Comparison of ENCODE assay signal across 30 cellular contexts in the genomic region with DNA sequence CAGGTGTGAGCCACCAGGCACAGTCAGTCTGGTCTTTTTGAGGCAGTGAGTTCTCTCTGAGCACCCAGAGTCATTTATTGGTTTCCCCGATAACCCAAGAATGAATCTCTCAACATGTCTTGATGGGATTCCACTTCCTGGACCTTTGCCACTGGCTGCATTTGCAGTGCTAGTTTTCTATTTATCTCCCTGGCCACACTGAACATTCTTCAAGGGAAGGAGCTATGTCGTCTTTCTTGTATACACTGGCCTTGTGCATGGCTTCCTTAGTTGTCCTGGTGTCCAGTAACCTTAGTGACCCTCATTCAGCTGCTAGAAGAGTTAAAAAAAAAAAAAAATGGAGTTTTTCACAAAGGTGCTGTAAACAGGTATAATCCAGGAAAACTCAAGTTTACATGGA.
"Had no signal": no experiment of that assay in that cellular context is flagged by ENCODE, and none has a peak within 500 bp of the region (broad histone marks: within the 10 kb centered on the region; RNA-seq: fewer than 3 reads in every experiment).

No MANE protein-coding gene starts in this region.

- H3K27me3 ChIP-seq: body of pancreas, breast epithelium, cardiac muscle cell, colonic mucosa, esophagus squamous epithelium, gastroesophageal sphincter had no signal

- H3K36me3 ChIP-seq: breast epithelium, cardiac muscle cell, colonic mucosa, esophagus squamous epithelium, gastroesophageal sphincter, WERI-Rb-1 had no signal

- ATAC-seq: activated CD4-positive, CD25-positive, alpha-beta regulatory T cell treated with anti-CD3 and anti-CD28 coated beads, Interleukin-2, amount 50 U/mL, for 24 hours; activated CD8-positive, alpha-beta T cell treated with anti-CD3 and anti-CD28 coated beads for 36 hours; activated T-cell treated with anti-CD3 and anti-CD28 coated beads, Interleukin-2, amount 50 U/mL, for 4 hours; activated T-helper 17 cell treated with anti-CD3 and anti-CD28 coated beads, Interleukin-2, amount 50 U/mL, for 72 hours; gastroesophageal sphincter; T-helper 17 cell had no signal

- H3K27ac ChIP-seq: body of pancreas, breast epithelium, cardiac muscle cell, colonic mucosa, epithelial cell of prostate, esophagus squamous epithelium, gastroesophageal sphincter, WERI-Rb-1 had no signal

- H3K9me3 Mint-ChIP-seq: activated B cell treated with CpG ODN at 0.5 μM for 24 hours; activated CD8-positive, alpha-beta T cell treated with anti-CD3 and anti-CD28 coated beads for 36 hours; activated T-cell treated with anti-CD3 and anti-CD28 coated beads, Interleukin-2, amount 50 U/mL, for 4 hours; activated T-helper 17 cell treated with anti-CD3 and anti-CD28 coated beads, Interleukin-2, amount 50 U/mL, for 72 hours; T-helper 2 cell treated with Interferon-gamma antibody and Interleukin-4, amounts not matched to agents 5 μg/mL and 100 μg/mL, for 36 hours had no signal

- H3K4me3 Mint-ChIP-seq: activated B cell treated with CpG ODN at 0.5 μM for 24 hours; activated CD8-positive, alpha-beta T cell treated with anti-CD3 and anti-CD28 coated beads for 36 hours; activated naive CD8-positive, alpha-beta T cell; activated T-cell treated with anti-CD3 and anti-CD28 coated beads, Interleukin-2, amount 50 U/mL, for 4 hours; activated T-helper 17 cell treated with anti-CD3 and anti-CD28 coated beads, Interleukin-2, amount 50 U/mL, for 72 hours; T-helper 17 cell; T-helper 2 cell treated with Interferon-gamma antibody and Interleukin-4, amounts not matched to agents 5 μg/mL and 100 μg/mL, for 36 hours had no signal

- H3K27me3 Mint-ChIP-seq: activated CD8-positive, alpha-beta T cell treated with anti-CD3 and anti-CD28 coated beads for 36 hours; activated naive CD8-positive, alpha-beta T cell; activated T-helper 17 cell treated with anti-CD3 and anti-CD28 coated beads, Interleukin-2, amount 50 U/mL, for 72 hours; T-helper 17 cell had no signal

- DNase-seq: activated B cell treated with CpG ODN at 0.5 μM for 24 hours; activated CD4-positive, alpha-beta T cell treated with anti-CD3 and anti-CD28 coated beads for 48 hours; activated CD4-positive, alpha-beta T cell treated with anti-CD3 and anti-CD28 coated beads, Interleukin-2, amount 50 U/mL, for 1 hour; activated CD4-positive, alpha-beta T cell treated with anti-CD3 and anti-CD28 coated beads, Interleukin-2, amount 50 U/mL, for 48 hours; activated CD8-positive, alpha-beta memory T cell treated with anti-CD3 and anti-CD28 coated beads for 24 hours; activated CD8-positive, alpha-beta T cell treated with anti-CD3 and anti-CD28 coated beads for 36 hours; activated effector memory CD4-positive, alpha-beta T cell treated with Interleukin-2 at 50 U/mL for 16 hours; activated gamma-delta T cell treated with Interleukin-2 at 50 U/mL for 16 hours; activated naive CD4-positive, alpha-beta T cell treated with anti-CD3 and anti-CD28 coated beads, Interleukin-2, amount 50 U/mL, for 16 hours; activated naive CD4-positive, alpha-beta T cell treated with Interleukin-2 at 50 U/mL for 16 hours; activated T-cell treated with anti-CD3 and anti-CD28 coated beads, Interleukin-2, amount 50 U/mL, for 4 hours; amygdala; aorta; body of pancreas; central memory CD4-positive, alpha-beta T cell; colonic mucosa; effector CD8-positive, alpha-beta T cell; esophagus squamous epithelium; foreskin melanocyte; T-helper 1 cell; T-helper 17 cell; WERI-Rb-1 had no signal

- H3K4me1 ChIP-seq: breast epithelium, colonic mucosa, esophagus squamous epithelium, gastroesophageal sphincter had no signal

- H3K4me1 Mint-ChIP-seq: activated B cell treated with CpG ODN at 0.5 μM for 24 hours had no signal

- H3K9me3 ChIP-seq: body of pancreas, breast epithelium, colonic mucosa, esophagus squamous epithelium, gastroesophageal sphincter had no signal

- H3K4me3 ChIP-seq: body of pancreas, breast epithelium, cardiac muscle cell, colonic mucosa, esophagus squamous epithelium, gastroesophageal sphincter had no signal

- H3K27ac Mint-ChIP-seq: activated B cell treated with CpG ODN at 0.5 μM for 24 hours; activated CD8-positive, alpha-beta T cell treated with anti-CD3 and anti-CD28 coated beads for 36 hours; activated naive CD8-positive, alpha-beta T cell; activated T-helper 17 cell treated with anti-CD3 and anti-CD28 coated beads, Interleukin-2, amount 50 U/mL, for 72 hours; T-helper 17 cell; T-helper 2 cell treated with Interferon-gamma antibody and Interleukin-4, amounts not matched to agents 5 μg/mL and 100 μg/mL, for 36 hours had no signal
